In the genomic region with DNA sequence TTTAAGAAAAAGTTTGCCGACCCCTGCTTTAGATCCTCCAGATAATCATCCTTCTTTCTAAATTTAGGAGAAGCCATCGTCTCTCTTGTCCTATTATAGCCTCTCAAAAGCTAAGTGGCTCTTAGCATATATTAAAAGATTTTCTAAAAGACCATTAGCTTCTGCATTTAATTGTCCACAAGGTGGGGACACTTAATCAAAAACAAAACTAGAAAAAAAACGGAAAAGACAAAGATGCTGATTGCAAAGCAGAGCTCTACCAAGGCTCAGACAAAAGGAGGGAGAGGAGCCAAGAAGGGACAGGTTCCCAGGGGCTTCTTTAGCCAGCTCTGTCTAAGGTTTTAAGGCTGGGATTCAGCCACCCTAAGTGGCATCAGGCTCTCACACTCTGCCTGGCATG, we compare ENCODE assay signal across 11 cellular contexts.
A peak's percentile ranks its signal among the peaks of the same experiment; 100 is the strongest.
DNase-seq lines count a peak whose midpoint lies in the region; ATAC-seq and TF ChIP-seq lines count a peak whose summit lies in the region.
"Had no signal": no experiment of that assay in that cellular context is flagged by ENCODE, and none has a peak within 500 bp of the region (broad histone marks: within the 10 kb centered on the region; RNA-seq: fewer than 3 reads in every experiment).

No MANE protein-coding gene starts in this region.

- no peak for ATAC-seq in HG03439 (IDR thresholded peaks at IDR 0.05; ENCODE audit: unreplicated experiment)

- H3K4me3 ChIP-seq in LNCaP clone FGC (ENCODE audit: low read depth, low read length), result no peak overlapping the region

- no peaks in the 10 kb centered on the region for H3K36me3 Mint-ChIP-seq in mesothelial cell of epicardium

- TF ChIP-seq CTCF in LNCaP clone FGC (IDR thresholded peaks at IDR 0.05; ENCODE audit: control insufficient read depth, extremely low read depth, insufficient read depth) (peak; percentile 49), mesothelial cell of epicardium (IDR thresholded peaks at IDR 0.05; ENCODE audit: unreplicated experiment) (peak; percentile 15)

- DNase-seq in EH (ENCODE audit: low read depth) (peak; percentile 49), LNCaP clone FGC (ENCODE audit: low read depth) (no peak), astrocyte of the hippocampus (ENCODE audit: low read depth, low spot score) (peak; percentile 56), mesothelial cell of epicardium (ENCODE audit: low spot score in 2 of 2, unreplicated experiment in 2 of 2) (peak in 1 of 2 experiments; percentile 31), SKM-1 treated with dmso at 0.1 percent for 144 hours (lab: John Stamatoyannopoulos, UW; ENCODE audit: unreplicated experiment) (no peak)
- no peak for DNase-seq in activated naive CD4-positive, alpha-beta T cell treated with anti-CD3 and anti-CD28 coated beads, Interleukin-2, amount 50 U/mL, for 16 hours
- DNase-seq in stimulated activated CD4-positive, alpha-beta T cell treated with anti-CD3 and anti-CD28 coated beads, Interleukin-15, amount 100 ng/mL, for 24 hours, result no peak
- DNase-seq: activated CD4-positive, CD25-positive, alpha-beta regulatory T cell treated with anti-CD3 and anti-CD28 coated beads, Interleukin-2, amount 50 U/mL, for 72 hours; anterior cingulate cortex; NCI-H774 had no signal

- H3K9me3 Mint-ChIP-seq in mesothelial cell of epicardium, result no peaks in the 10 kb centered on the region

- peaks cover 62% of the 10 kb centered on the region for H3K27me3 Mint-ChIP-seq in mesothelial cell of epicardium (ENCODE audit: low read depth)

- H3K27ac Mint-ChIP-seq in mesothelial cell of epicardium, result no peak overlapping the region

- no peak overlapping the region for H3K4me3 Mint-ChIP-seq in mesothelial cell of epicardium

- H3K4me1 Mint-ChIP-seq in mesothelial cell of epicardium, result no peaks in the 10 kb centered on the region

Comparison
In these comparisons a context has a peak if more than half of its experiments do, and no peak if none do; other contexts are left out.
1. DNase-seq: peak in EH (single experiment) and astrocyte of the hippocampus (single experiment); none in LNCaP clone FGC (single experiment), activated naive CD4-positive, alpha-beta T cell treated with anti-CD3 and anti-CD28 coated beads, Interleukin-2, amount 50 U/mL, for 16 hours (single experiment), stimulated activated CD4-positive, alpha-beta T cell treated with anti-CD3 and anti-CD28 coated beads, Interleukin-15, amount 100 ng/mL, for 24 hours (single experiment) and SKM-1 treated with dmso at 0.1 percent for 144 hours (single experiment).